20 cellular contexts compared by ENCODE assay signal in the genomic region with DNA sequence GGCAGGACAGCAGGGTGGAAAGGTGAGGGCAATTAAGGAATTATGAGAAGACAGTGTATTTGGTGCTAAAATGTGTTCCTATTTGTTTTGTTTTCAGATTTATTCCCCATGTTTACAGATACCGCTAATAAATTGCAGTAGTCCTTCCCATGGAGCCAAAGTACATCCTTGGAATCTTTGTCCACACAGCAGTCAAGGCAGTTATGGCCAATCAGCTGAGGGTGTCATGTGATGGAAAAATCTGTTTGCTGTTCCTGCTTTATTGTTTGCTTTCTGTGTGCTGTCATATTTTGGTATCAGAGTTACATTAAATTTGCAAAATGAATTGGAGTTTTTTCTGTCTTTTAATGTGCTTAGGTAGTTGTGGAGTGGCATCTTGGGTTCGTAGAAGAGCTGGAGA. TPM values are rescaled to one million over a fixed set of nuclear protein-coding genes. Genes with fewer than 3 reads are reported as not detected.
A peak's percentile ranks its signal among the peaks of the same experiment; 100 is the strongest.
DNase-seq lines count a peak whose midpoint lies in the region; ATAC-seq, FAIRE-seq and TF ChIP-seq lines count a peak whose summit lies in the region.
"Had no signal": no experiment of that assay in that cellular context is flagged by ENCODE, and none has a peak within 500 bp of the region (broad histone marks: within the 10 kb centered on the region; RNA-seq: fewer than 3 reads in every experiment).

No MANE protein-coding gene starts in this region.

- H3K27me3 ChIP-seq in bronchial epithelial cell (ENCODE audit: control insufficient read depth, insufficient read depth, low read length) = no peaks in the 10 kb centered on the region
- no peaks in the 10 kb centered on the region for H3K27me3 ChIP-seq in prostate gland (replicated peaks; ENCODE audit: insufficient read depth)
- no peaks in the 10 kb centered on the region for H3K27me3 ChIP-seq in gastrocnemius medialis

- no peak for TF ChIP-seq CTCF in C4-2B (conservative IDR thresholded peaks at IDR 0.05)
- TF ChIP-seq CTCF in VCaP (conservative IDR thresholded peaks at IDR 0.05) = no peak
- TF ChIP-seq CTCF in bronchial epithelial cell (IDR thresholded peaks at IDR 0.05; ENCODE audit: insufficient read depth, low read length, severe bottlenecking) = no peak
- TF ChIP-seq CTCF in prostate gland (IDR thresholded peaks at IDR 0.05) = no peak
- TF ChIP-seq CTCF in gastrocnemius medialis (IDR thresholded peaks at IDR 0.05 in 4 of 5, conservative IDR thresholded peaks at IDR 0.05 in 1 of 5) = no peak

- in situ Hi-C loops in gastrocnemius medialis (cut with MboI; ENCODE audit: low sequenced_read_pairs in 4 of 4) = no loop called here

- TF ChIP-seq POLR2A in prostate gland (IDR thresholded peaks at IDR 0.05) (no peak), gastrocnemius medialis (IDR thresholded peaks at IDR 0.05) (no peak)

- intact Hi-C loops in prostate gland (cut with DNase I) = no loop called here
- intact Hi-C loops in gastrocnemius medialis (cut with DNase I; ENCODE audit: low total_unique reads) = no loop called here

- peak; percentile 23 for FAIRE-seq in bronchial epithelial cell (lab: Jason Lieb, UNC)
- FAIRE-seq: A549, D721Med, G401.6, GM12891 had no signal

- DNase-seq in bronchial epithelial cell (ENCODE audit: low read depth) (no peak), prostate gland (ENCODE audit: low spot score) (peak; percentile 16), hippocampal formation (lab: John Stamatoyannopoulos, UW) (no peak), gastrocnemius medialis (no peak)
- DNase-seq: AML-193; Caco-2; Calu3; CD4-positive, alpha-beta memory T cell; CD4-positive, CD25-positive, alpha-beta regulatory T cell; DMS79 treated with DMSO at 0.1 percent for 48 hours; GF-D8 had no signal

- no peak for ATAC-seq in HG03039 (IDR thresholded peaks at IDR 0.05; ENCODE audit: unreplicated experiment)
- no peak for ATAC-seq in HG02678 (IDR thresholded peaks at IDR 0.05; ENCODE audit: unreplicated experiment)
- no peak for ATAC-seq in gastrocnemius medialis
- ATAC-seq: A549 had no signal

- WGBS in prostate gland = 74% methylated on average over 2 of the region's 2 CpGs

- H3K4me3 ChIP-seq in bronchial epithelial cell (ENCODE audit: low read depth, low read length) = no peak overlapping the region
- H3K4me3 ChIP-seq in prostate gland = no peak overlapping the region
- H3K4me3 ChIP-seq in gastrocnemius medialis = no peak overlapping the region
- H3K4me3 ChIP-seq: A549; BLaER1 treated with 17β-estradiol and CSF1 and Interleukin-3, amounts not matched to agents 10 nM and 100 nM had no signal

- no peaks in the 10 kb centered on the region for H3K9me3 ChIP-seq in prostate gland
- H3K9me3 ChIP-seq in gastrocnemius medialis = no peaks in the 10 kb centered on the region
- H3K9me3 ChIP-seq: A549, Caco-2 had no signal

- H3K36me3 ChIP-seq in bronchial epithelial cell (ENCODE audit: control insufficient read depth, insufficient read depth, low read length) = no peaks in the 10 kb centered on the region
- H3K36me3 ChIP-seq in prostate gland = no peaks in the 10 kb centered on the region
- H3K36me3 ChIP-seq in gastrocnemius medialis = no peaks in the 10 kb centered on the region
- H3K36me3 ChIP-seq: BLaER1 treated with 17β-estradiol and CSF1 and Interleukin-3, amounts not matched to agents 10 nM and 100 nM had no signal

- no peaks in the 10 kb centered on the region for H3K4me1 ChIP-seq in prostate gland (replicated peaks)
- H3K4me1 ChIP-seq in gastrocnemius medialis = no peaks in the 10 kb centered on the region
- H3K4me1 ChIP-seq: A549, Caco-2 had no signal

- peak overlapping the region; percentile 86 for H3K27ac ChIP-seq in C4-2B
- peak overlapping the region; percentile 90 for H3K27ac ChIP-seq in VCaP
- H3K27ac ChIP-seq in prostate gland = peak overlapping the region; percentile 27 to 45
- H3K27ac ChIP-seq in gastrocnemius medialis = no peak overlapping the region
- H3K27ac ChIP-seq: A549; BLaER1 treated with 17β-estradiol and CSF1 and Interleukin-3, amounts not matched to agents 10 nM and 100 nM had no signal

RNA-seq across cellular contexts. Expression of a gene that starts 10.5 kb away (rescaled TPM):
- not detected in 2 replicates for total RNA-seq in bronchial epithelial cell
- total RNA-seq in prostate gland = 10 to 100 TPM in 1 of 2 donors, 1 to 10 TPM in 1; 9.7 to 24.3 TPM
- 1 to 10 TPM in 1 of 4 donors, under 1 TPM in 3; 0.12 to 1.2 (median 0.53) TPM for total RNA-seq in gastrocnemius medialis
- total RNA-seq: Caco-2, Calu3 had no signal

Comparison
In these comparisons a context has a peak if more than half of its experiments do, and no peak if none do; other contexts are left out.
1. H3K27ac ChIP-seq: peak in C4-2B (single experiment), VCaP (single experiment) and prostate gland (2 of 2); none in gastrocnemius medialis (0 of 4).
2. RNA of a gene that starts 10.5 kb away (total RNA-seq): 9.7 to 24.3 TPM in prostate gland; 0.12 to 1.2 TPM in gastrocnemius medialis and not detected in bronchial epithelial cell; every median in the first group is over 4 times any median in the second.